1 cellular context compared by ENCODE assay signal in genomic region chr7:2112261-2113203, GRCh38.
TF ChIP-seq lines count a peak whose summit lies in the region.

No MANE protein-coding gene starts in this region.

TF ChIP-seq in HepG2, 621 proteins besides CTCF, POLR2A, EP300 and RAD21:
- no peak for TF ChIP-seq FOXK1 (CRISPR knock-in tag; IDR thresholded peaks at IDR 0.05; ENCODE audit: borderline replicate concordance, low read depth)
- TF ChIP-seq IKZF4 (CRISPR knock-in tag; IDR thresholded peaks at IDR 0.05; ENCODE audit: borderline replicate concordance, low read depth, not compliant biosample characterization), result peak; percentile 27
TF ChIP-seq in HepG2: peak in this region for 1.
